ENCODE assay signal across 1 cellular context in genomic region chr12:1595026-1595561, GRCh38.
TF ChIP-seq lines count a peak whose summit lies in the region.

No MANE protein-coding gene starts in this region.

TF ChIP-seq in GM12878, 131 proteins besides CTCF, POLR2A, EP300 and RAD21 (continued from another document):
- TF ChIP-seq HDGF (IDR thresholded peaks at IDR 0.05) (0 out of 2 replicates have a peak, but pooled peaks have one; percentile 55), HSF1 (IDR thresholded peaks at IDR 0.05; ENCODE audit: low read depth, low read length) (peak; percentile 99), RAD51 (IDR thresholded peaks at IDR 0.05) (no peak), E2F8 (IDR thresholded peaks at IDR 0.05; ENCODE audit: low read depth, partially characterized antibody) (no peak), FOS (IDR thresholded peaks at IDR 0.05; ENCODE audit: borderline replicate concordance, extremely low read depth, insufficient read length) (no peak), MLLT1 (IDR thresholded peaks at IDR 0.05) (0 out of 2 replicates have a peak, but pooled peaks have one; percentile 40), SMAD5 (IDR thresholded peaks at IDR 0.05; ENCODE audit: low read depth) (no peak), ZBTB40 (IDR thresholded peaks at IDR 0.05; ENCODE audit: borderline replicate concordance) (peak; percentile 32; the same call in 1 of the 2 replicates)
